ENCODE assay signal across 8 cellular contexts in genomic region chr17:29590979-29591736, GRCh38. TPM values are rescaled to one million over a fixed set of nuclear protein-coding genes. Genes with fewer than 3 reads are reported as not detected.
DNase-seq lines count a peak whose midpoint lies in the region; ATAC-seq and TF ChIP-seq lines count a peak whose summit lies in the region.

No MANE protein-coding gene starts in this region.

- peak overlapping the region; percentile 86 to 90 for H3K4me3 Mint-ChIP-seq in stimulated activated naive B cell treated with anti-CD40 and anti-IgM and Interleukin-4, amounts not matched to agents 10 μg/mL and 1 μg/mL and 100 μg/mL, for 72 hours

- H3K4me1 Mint-ChIP-seq in stimulated activated naive B cell treated with anti-CD40 and anti-IgM and Interleukin-4, amounts not matched to agents 10 μg/mL and 1 μg/mL and 100 μg/mL, for 72 hours = peaks cover 34 to 68% of the 10 kb centered on the region in 2 donors

- H3K9me3 ChIP-seq in BLaER1 (no peaks in the 10 kb centered on the region), mammary epithelial cell (replicated peaks; ENCODE audit: insufficient read depth, low read length) (no peaks in the 10 kb centered on the region)

- peak; percentile 12 to 24 for ATAC-seq in stimulated activated naive B cell treated with anti-CD40 and anti-IgM and Interleukin-4, amounts not matched to agents 10 μg/mL and 1 μg/mL and 100 μg/mL, for 72 hours (replicated peaks)
- no peak for ATAC-seq in GM19023 (IDR thresholded peaks at IDR 0.05; ENCODE audit: unreplicated experiment)

- H3K9me3 Mint-ChIP-seq in stimulated activated naive B cell treated with anti-CD40 and anti-IgM and Interleukin-4, amounts not matched to agents 10 μg/mL and 1 μg/mL and 100 μg/mL, for 72 hours = no peaks in the 10 kb centered on the region

- H4K20me1 ChIP-seq in BLaER1 (peaks cover 56% of the 10 kb centered on the region), mammary epithelial cell (ENCODE audit: insufficient read depth, low read length) (no peaks in the 10 kb centered on the region)

- H3K27ac ChIP-seq in BLaER1 (peak overlapping the region; percentile 93), RWPE1 (peak overlapping the region; percentile 99), mammary epithelial cell (ENCODE audit: insufficient read depth, low read depth, low read length) (peak overlapping the region; percentile 27)

- H3K4me3 ChIP-seq in BLaER1 (peak overlapping the region; percentile 97), mammary epithelial cell (replicated peaks in 1 of 3; ENCODE audit: insufficient read depth in 1 of 3, low read depth in 2 of 3, low read length in 3 of 3) (peak overlapping the region in 2 of 3 experiments; percentile 6 to 29)

- POLR2A ChIA-PET in HEK293T (lab: Yijun Ruan, JAX) = interaction anchor here (0.7 to 3.0 kb wide), 13 partner anchors 7 to 641 kb away, joined by 3 to 32 read pairs (median 6); partner anchors contain the start of genes ABHD15, CORO6, SSH2 and TP53I13
- POLR2A ChIA-PET in RWPE1 (lab: Yijun Ruan, JAX; ENCODE audit: low non-redundant PET) = interaction anchor here (1.1 kb wide), 1 partner anchor 10 kb away, joined by 3 read pairs; no protein-coding TSS in a partner anchor

- peak overlapping the region; percentile 97 for H3K4me2 ChIP-seq in BLaER1
- H3K4me2 ChIP-seq in mammary epithelial cell (ENCODE audit: insufficient read depth, low read depth, low read length) = peak overlapping the region; percentile 95

- peak overlapping the region; percentile 88 for H3K27ac Mint-ChIP-seq in stimulated activated naive B cell treated with anti-CD40 and anti-IgM and Interleukin-4, amounts not matched to agents 10 μg/mL and 1 μg/mL and 100 μg/mL, for 72 hours

- peak overlapping the region; percentile 95 for H3K9ac ChIP-seq in BLaER1
- no peak overlapping the region for H3K9ac ChIP-seq in mammary epithelial cell (ENCODE audit: insufficient read depth, low read length)

- H3K36me3 Mint-ChIP-seq in stimulated activated naive B cell treated with anti-CD40 and anti-IgM and Interleukin-4, amounts not matched to agents 10 μg/mL and 1 μg/mL and 100 μg/mL, for 72 hours = peaks cover 0 to 2% of the 10 kb centered on the region in 2 donors

- in situ Hi-C loops in mammary epithelial cell (cut with MboI; ENCODE audit: low sequenced_read_pairs in 2 of 2) = no loop called here

- BruUV-seq in mammary epithelial cell (replicated peaks; lab: Mats Ljungman, UMichigan) = no TSS peak

- no peak for DNase-seq in HEK293T (ENCODE audit: extremely low spot score)
- DNase-seq in RWPE1 (ENCODE audit: low spot score) = peak; percentile 78
- DNase-seq in mammary epithelial cell = no peak
- DNase-seq in kidney tubule cell (ENCODE audit: low spot score) = peak; percentile 76
- DNase-seq in stimulated activated naive B cell treated with anti-CD40 and anti-IgM and Interleukin-4, amounts not matched to agents 10 μg/mL and 1 μg/mL and 100 μg/mL, for 72 hours = no peak
- DNase-seq in NCI-H1048 (lab: John Stamatoyannopoulos, UW) = no peak

- no peaks in the 10 kb centered on the region; the same call in 1 of the 2 replicates for H3K36me3 ChIP-seq in BLaER1
- no peaks in the 10 kb centered on the region for H3K36me3 ChIP-seq in mammary epithelial cell (ENCODE audit: insufficient read depth, low read length)

- H3K4me1 ChIP-seq in BLaER1 = peaks cover 71% of the 10 kb centered on the region
- peaks cover 68% of the 10 kb centered on the region for H3K4me1 ChIP-seq in mammary epithelial cell (ENCODE audit: insufficient read depth, low read length)

- dilution Hi-C loops in mammary epithelial cell (cut with HindIII; ENCODE audit: low sequenced_read_pairs) = no loop called here

- 5% methylated on average over 21 of the region's 38 CpGs for WGBS in mammary epithelial cell (ENCODE audit: low coverage, missing lambda C conversion rate)

- TF ChIP-seq CTCF in RWPE1 (conservative IDR thresholded peaks at IDR 0.05; ENCODE audit: low read depth) = no peak
- TF ChIP-seq CTCF in mammary epithelial cell (conservative IDR thresholded peaks at IDR 0.05 in 1 of 2, IDR thresholded peaks at IDR 0.05 in 1 of 2; ENCODE audit: extremely low read depth in 1 of 2, insufficient read depth in 1 of 2, low read depth in 1 of 2, low read length in 2 of 2) = no peak

- peak overlapping the region; percentile 96 for H2AFZ ChIP-seq in mammary epithelial cell (ENCODE audit: low read depth, low read length)

- intact Hi-C loops in mammary epithelial cell (cut with micrococcal nuclease) = loop anchor here (1.0 to 2.0 kb wide), 4 partner anchors 11 to 300 kb away; partner anchors contain the start of gene TP53I13

- H3K27me3 ChIP-seq in BLaER1 = no peaks in the 10 kb centered on the region
- H3K27me3 ChIP-seq in mammary epithelial cell (ENCODE audit: insufficient read depth, low read length) = no peaks in the 10 kb centered on the region

- peaks cover 0 to 15% of the 10 kb centered on the region in 2 donors for H3K27me3 Mint-ChIP-seq in stimulated activated naive B cell treated with anti-CD40 and anti-IgM and Interleukin-4, amounts not matched to agents 10 μg/mL and 1 μg/mL and 100 μg/mL, for 72 hours

- H3K79me2 ChIP-seq in mammary epithelial cell (ENCODE audit: insufficient read depth, low read length) = peaks cover 46% of the 10 kb centered on the region

- CTCF ChIA-PET in HEK293T (lab: Yijun Ruan, JAX) (interaction anchor here (0.6 to 3.0 kb wide), 14 partner anchors 10 to 371 kb away, joined by 3 to 26 read pairs (median 4); partner anchors contain the start of genes ABHD15 and CORO6), RWPE1 (lab: Yijun Ruan, JAX) (interaction anchor here (0.6 to 5.4 kb wide), 14 partner anchors 11 to 501 kb away, joined by 3 to 71 read pairs (median 4); partner anchors contain the start of gene ABHD15), mammary epithelial cell (lab: Charles Lee; ENCODE audit: low non-redundant PET) (interaction anchor here (0.6 to 1.6 kb wide), 5 partner anchors 10 to 441 kb away, joined by 3 to 10 read pairs (median 5); no protein-coding TSS in a partner anchor)

TF ChIP-seq in HEK293T, 16 proteins besides CTCF, POLR2A, EP300 and RAD21:
- TF ChIP-seq NFRKB (IDR thresholded peaks at IDR 0.05) = no peak
- TF ChIP-seq L3MBTL2 (conservative IDR thresholded peaks at IDR 0.05) = peak; percentile 95

RNA-seq across cellular contexts. Expression of gene GIT1, which starts 1.7 kb away (rescaled TPM):
- 10 to 100 TPM; 41.8 to 83.4 TPM for total RNA-seq in mammary epithelial cell
- 52.2 TPM for polyA plus RNA-seq in mammary epithelial cell
- 112 TPM for polyA minus RNA-seq in mammary epithelial cell

RNA-seq across cellular contexts. Expression of gene ANKRD13B, which starts 1.8 kb away (rescaled TPM):
- total RNA-seq in mammary epithelial cell = 10 to 100 TPM; 10.0 to 18.6 TPM
- polyA plus RNA-seq in mammary epithelial cell = 8.5 TPM
- polyA minus RNA-seq in mammary epithelial cell = 11.4 TPM

RNA-seq across cellular contexts. Expression of gene TP53I13, which starts 22.7 kb away (rescaled TPM):
- total RNA-seq in mammary epithelial cell = 10 to 100 TPM; 26.5 to 31.8 TPM
- 19.5 TPM for polyA plus RNA-seq in mammary epithelial cell
- polyA minus RNA-seq in mammary epithelial cell = 2.7 TPM

RNA-seq across cellular contexts. Expression of gene ABHD15, which starts 24.3 kb away (rescaled TPM):
- total RNA-seq in mammary epithelial cell = 1 to 10 TPM; 4.5 to 7.7 TPM
- polyA plus RNA-seq in mammary epithelial cell = 5.8 TPM
- polyA minus RNA-seq in mammary epithelial cell = 11.5 TPM

RNA-seq across cellular contexts. Expression of gene CORO6, which starts 31.6 kb away (rescaled TPM):
- total RNA-seq in mammary epithelial cell = 1 to 10 TPM; 6.3 to 9.8 TPM
- 4.0 TPM for polyA plus RNA-seq in mammary epithelial cell
- polyA minus RNA-seq in mammary epithelial cell = 8.9 TPM

Comparison
In these comparisons a context has a peak if more than half of its experiments do, and no peak if none do; other contexts are left out.
1. H3K27ac ChIP-seq: peak in every context shown above with its lines; median percentile 99 in RWPE1; 93 in BLaER1; 27 in mammary epithelial cell.
2. DNase-seq: peak in RWPE1 (single experiment) and kidney tubule cell (single experiment); none in HEK293T (single experiment), mammary epithelial cell (single experiment), stimulated activated naive B cell treated with anti-CD40 and anti-IgM and Interleukin-4, amounts not matched to agents 10 μg/mL and 1 μg/mL and 100 μg/mL, for 72 hours (single experiment) and NCI-H1048 (single experiment).